In genomic region chr22:29481265-29482000, GRCh38 we compare ENCODE assay signal across 10 cellular contexts. TPM values are rescaled to one million over a fixed set of nuclear protein-coding genes. Genes with fewer than 3 reads are reported as not detected.
DNase-seq lines count a peak whose midpoint lies in the region; ATAC-seq and TF ChIP-seq lines count a peak whose summit lies in the region.
"Had no signal": no experiment of that assay in that cellular context is flagged by ENCODE, and none has a peak within 500 bp of the region (broad histone marks: within the 10 kb centered on the region; RNA-seq: fewer than 3 reads in every experiment).

No MANE protein-coding gene starts in this region.

- no peaks in the 10 kb centered on the region for H3K79me1 ChIP-seq in H9 (ENCODE audit: insufficient read depth, low read depth, low read length, poor library complexity, severe bottlenecking)

- no peak overlapping the region for H4K5ac ChIP-seq in H9 (ENCODE audit: insufficient read length, low read depth, low read length)

- H3K27ac Mint-ChIP-seq in H9 = peak overlapping the region in 2 of 3 experiments; percentile 28 to 32; a peak in 3 of 7 replicates
- peak overlapping the region; percentile 21 for H3K27ac Mint-ChIP-seq in activated B cell treated with CpG ODN at 0.5 μM for 24 hours

- no peak overlapping the region for H3K27ac ChIP-seq in H9 (ENCODE audit: insufficient read length, low read depth, low read length)

- no peak overlapping the region for H2BK5ac ChIP-seq in H9 (ENCODE audit: insufficient read length, low read length)

- CTCF ChIA-PET in activated B cell treated with CpG ODN at 0.5 μM for 24 hours (lab: Charles Lee) = interaction anchor here (1.4 kb wide), 1 partner anchor 117 kb away, joined by 4 read pairs; no protein-coding TSS in a partner anchor

- no CpG with 5 or more reads among the region's 15 CpGs for WGBS in H9 (ENCODE audit: extremely low coverage, insufficient read length, low lambda C conversion rate)

- H3T11ph ChIP-seq in H9 (ENCODE audit: low read length) = no peak overlapping the region

- H3K23me2 ChIP-seq in H9 (ENCODE audit: insufficient read length, low read depth, low read length, poor library complexity, severe bottlenecking) = peaks cover 10% of the 10 kb centered on the region

- TF ChIP-seq CTCF in H9 (conservative IDR thresholded peaks at IDR 0.05) (no peak), activated B cell treated with CpG ODN at 0.5 μM for 24 hours (IDR thresholded peaks at IDR 0.05) (no peak), fibroblast of villous mesenchyme (IDR thresholded peaks at IDR 0.05; ENCODE audit: insufficient read depth, low read depth, low read length) (no peak)

- H3K79me2 ChIP-seq in H9 (ENCODE audit: insufficient read depth, low read length) = no peaks in the 10 kb centered on the region

- H4K91ac ChIP-seq in H9 (ENCODE audit: insufficient read length, low read depth, low read length) = no peak overlapping the region

- no peak for ATAC-seq in activated B cell treated with CpG ODN at 0.5 μM for 24 hours (ENCODE audit: low read depth)
- no peak for ATAC-seq in HG02981 (IDR thresholded peaks at IDR 0.05; ENCODE audit: unreplicated experiment)
- ATAC-seq in GM21526 (IDR thresholded peaks at IDR 0.05; ENCODE audit: low FRiP score, unreplicated experiment) = no peak

- H2BK15ac ChIP-seq in H9 (ENCODE audit: low read depth, low read length) = no peak overlapping the region

- H2BK120ac ChIP-seq in H9 (ENCODE audit: low read depth, low read length, poor library complexity, severe bottlenecking) = no peak overlapping the region

- H4K20me1 ChIP-seq in H9 (ENCODE audit: control insufficient read depth, insufficient read depth, insufficient read length) = no peaks in the 10 kb centered on the region

- no peak overlapping the region for H2BK20ac ChIP-seq in H9 (ENCODE audit: low read depth, low read length, poor library complexity, severe bottlenecking)

- DNase-seq in H9 (peak; percentile 87), activated B cell treated with CpG ODN at 0.5 μM for 24 hours (no peak), fibroblast of villous mesenchyme (ENCODE audit: low read depth) (peak; percentile 16), retina (peak; percentile 34), COLO668 (lab: John Stamatoyannopoulos, UW; ENCODE audit: unreplicated experiment) (no peak)
- no peak for DNase-seq in stimulated activated naive CD4-positive, alpha-beta T cell treated with Interleukin-2 at 50 U/mL for 16 hours (lab: John Stamatoyannopoulos, UW)
- DNase-seq: left cardiac atrium, NCI-H446 had no signal

- no peak overlapping the region for H2BK12ac ChIP-seq in H9 (ENCODE audit: insufficient read length, low read depth, low read length)

- H3K27me3 Mint-ChIP-seq in H9 (ENCODE audit: low read depth) (peaks cover 68% of the 10 kb centered on the region), activated B cell treated with CpG ODN at 0.5 μM for 24 hours (peaks cover 39% of the 10 kb centered on the region)

- H3K36me3 Mint-ChIP-seq in H9 (ENCODE audit: insufficient read depth in 1 of 3, low read depth in 3 of 3) = peaks cover 4 to 10% (median 5%) of the 10 kb centered on the region in 3 experiments; a peak in 5 of 7 replicates
- H3K36me3 Mint-ChIP-seq in activated B cell treated with CpG ODN at 0.5 μM for 24 hours (ENCODE audit: low read depth) = no peaks in the 10 kb centered on the region

- H3K9me3 ChIP-seq in H9 (ENCODE audit: control insufficient read depth, low read depth, low read length) = no peaks in the 10 kb centered on the region

- H3K9me3 Mint-ChIP-seq in H9 (peaks cover 8 to 9% of the 10 kb centered on the region in 2 experiments), activated B cell treated with CpG ODN at 0.5 μM for 24 hours (no peaks in the 10 kb centered on the region)

- no peak overlapping the region for H3K4ac ChIP-seq in H9 (ENCODE audit: low read depth, low read length)

- H3K9ac ChIP-seq in H9 (ENCODE audit: extremely low read depth, insufficient read length, low read length) = peak overlapping the region; percentile 24

- no peak overlapping the region for H2AK5ac ChIP-seq in H9 (ENCODE audit: insufficient read length, low read length)

- peaks cover 6% of the 10 kb centered on the region for H3K4me1 ChIP-seq in H9 (ENCODE audit: insufficient read depth, low read length)

- peak overlapping the region; percentile 53 for H3K18ac ChIP-seq in H9 (ENCODE audit: insufficient read length, low read depth, low read length)

- no peak overlapping the region for H3K14ac ChIP-seq in H9 (ENCODE audit: insufficient read depth, low read length)

- POLR2A ChIA-PET in activated B cell treated with CpG ODN at 0.5 μM for 24 hours (lab: Charles Lee) = interaction anchor here (1.3 kb wide), 1 partner anchor 10 kb away, joined by 3 read pairs; no protein-coding TSS in a partner anchor

- peaks cover 27% of the 10 kb centered on the region for H3K27me3 ChIP-seq in H9 (ENCODE audit: insufficient read depth, low read length)

- H3K4me3 ChIP-seq in fibroblast of villous mesenchyme (ENCODE audit: low read depth, low read length) = peak overlapping the region; percentile 29

- H3K4me3 Mint-ChIP-seq in H9 (peak overlapping the region; percentile 58 to 82), activated B cell treated with CpG ODN at 0.5 μM for 24 hours (peak overlapping the region; percentile 46)

- H3K4me1 Mint-ChIP-seq in H9 (peaks cover 38 to 43% of the 10 kb centered on the region in 2 experiments), activated B cell treated with CpG ODN at 0.5 μM for 24 hours (peaks cover 22% of the 10 kb centered on the region)

- intact Hi-C loops in activated B cell treated with CpG ODN at 0.5 μM for 24 hours (cut with micrococcal nuclease) = no loop called here

- peak overlapping the region; percentile 69 for H3K4me2 ChIP-seq in H9 (ENCODE audit: insufficient read depth, insufficient read length, low read length)

- no peak overlapping the region for H2AFZ ChIP-seq in H9 (ENCODE audit: low read length)

- H3K23ac ChIP-seq in H9 (ENCODE audit: insufficient read length, low read depth, low read length) = no peak overlapping the region

- no peak overlapping the region for H3K56ac ChIP-seq in H9 (ENCODE audit: insufficient read length, low read depth, low read length)

- no peak overlapping the region for H4K8ac ChIP-seq in H9 (replicated peaks; ENCODE audit: insufficient read length, low read depth, low read length)

RNA-seq across cellular contexts. Expression of gene NEFH, which starts 1.4 kb away (rescaled TPM):
- total RNA-seq in H9 (2021) (5.7 and 5.8 TPM in 2 replicates), activated B cell treated with CpG ODN at 0.5 μM for 24 hours (0.15 and 0.20 TPM in 2 replicates), fibroblast of villous mesenchyme (under 0.01 and 0.32 TPM in 2 replicates)

RNA-seq across cellular contexts. Expression of gene RFPL1, which starts 43.0 kb away (rescaled TPM):
- total RNA-seq in H9 (2021) (not detected in 2 replicates), activated B cell treated with CpG ODN at 0.5 μM for 24 hours (not detected in 2 replicates), fibroblast of villous mesenchyme (not detected in 2 replicates)
- total RNA-seq: left cardiac atrium had no signal

Comparison
In these comparisons a context has a peak if more than half of its experiments do, and no peak if none do; other contexts are left out.
1. DNase-seq: peak in H9 (single experiment), fibroblast of villous mesenchyme (single experiment) and retina (single experiment); none in activated B cell treated with CpG ODN at 0.5 μM for 24 hours (single experiment), COLO668 (single experiment) and stimulated activated naive CD4-positive, alpha-beta T cell treated with Interleukin-2 at 50 U/mL for 16 hours (single experiment).